Comparison of ENCODE assay signal across 12 cellular contexts in the genomic region with DNA sequence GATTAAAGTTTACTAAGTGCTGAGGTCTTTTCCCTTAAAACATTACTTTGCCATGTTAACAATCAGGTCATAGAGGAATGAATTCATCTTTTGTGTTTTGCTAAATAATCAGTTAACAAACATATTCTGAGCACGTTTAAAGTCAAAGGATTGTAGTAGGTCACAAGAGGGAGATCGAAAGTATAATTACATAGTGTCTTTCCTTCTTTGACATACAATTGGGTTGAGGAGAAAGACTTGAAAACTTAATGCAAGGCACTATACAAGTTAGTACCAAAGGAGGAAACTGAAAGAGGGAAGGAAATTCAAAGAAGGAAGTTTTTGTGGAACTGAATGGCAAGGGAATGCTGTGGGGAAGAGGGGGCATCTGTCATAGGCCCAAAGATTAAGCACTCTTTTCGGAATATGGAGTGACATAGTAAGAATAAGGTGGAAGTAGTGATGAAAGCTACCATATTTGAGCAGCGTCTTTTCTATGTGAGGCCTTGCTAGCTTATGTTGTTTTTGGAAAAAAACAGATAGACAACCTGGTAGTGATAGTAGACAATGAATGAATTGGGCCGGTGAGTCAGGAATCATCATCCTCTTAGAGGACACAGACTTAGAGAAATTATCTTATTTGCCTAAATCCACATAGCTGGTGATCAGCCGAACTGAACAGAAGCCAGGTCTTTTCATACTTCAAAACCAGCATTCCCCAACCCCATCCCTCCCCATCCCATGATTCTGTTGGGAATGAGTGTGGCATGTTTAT. TPM values are rescaled to one million over a fixed set of nuclear protein-coding genes. Genes with fewer than 3 reads are reported as not detected.
DNase-seq lines count a peak whose midpoint lies in the region; ATAC-seq and TF ChIP-seq lines count a peak whose summit lies in the region.
"Had no signal": no experiment of that assay in that cellular context is flagged by ENCODE, and none has a peak within 500 bp of the region (broad histone marks: within the 10 kb centered on the region; RNA-seq: fewer than 3 reads in every experiment).

No MANE protein-coding gene starts in this region.

- H3K9me2 ChIP-seq in MM.1S (replicated peaks; ENCODE audit: insufficient read depth, low read length): no peaks in the 10 kb centered on the region

- no peaks in the 10 kb centered on the region for H3K36me3 ChIP-seq in CD4-positive, CD25-positive, alpha-beta regulatory T cell (ENCODE audit: control insufficient read depth, insufficient read depth, low read length)
- H3K36me3 ChIP-seq in MM.1S (replicated peaks; ENCODE audit: insufficient read depth, low read length) (no peaks in the 10 kb centered on the region; the same call in 1 of the 2 replicates), osteoblast (ENCODE audit: insufficient read depth, low read length) (no peaks in the 10 kb centered on the region)

- peak overlapping the region; percentile 60; the same call in 1 of the 2 replicates for H3K9ac ChIP-seq in MM.1S (ENCODE audit: low read length)

- ATAC-seq in CD4-positive, CD25-positive, alpha-beta regulatory T cell (ENCODE audit: low read depth in 2 of 2): no peak

- no peaks in the 10 kb centered on the region for H3K27me3 Mint-ChIP-seq in CD4-positive, CD25-positive, alpha-beta regulatory T cell

- no peaks in the 10 kb centered on the region for H3K9me3 Mint-ChIP-seq in CD4-positive, CD25-positive, alpha-beta regulatory T cell
- H3K9me3 Mint-ChIP-seq: nephron had no signal

- peaks cover 74% of the 10 kb centered on the region for H3F3A ChIP-seq in MM.1S (ENCODE audit: insufficient read depth, low read length)

- peak overlapping the region; percentile 45 to 85 (median 72) for H3K4me3 Mint-ChIP-seq in CD4-positive, CD25-positive, alpha-beta regulatory T cell
- H3K4me3 Mint-ChIP-seq: nephron had no signal

- H3K27ac Mint-ChIP-seq in CD4-positive, CD25-positive, alpha-beta regulatory T cell: peak overlapping the region; percentile 70 to 99 (median 88)
- H3K27ac Mint-ChIP-seq: nephron had no signal

- H3K9me3 ChIP-seq in CD4-positive, CD25-positive, alpha-beta regulatory T cell (ENCODE audit: control insufficient read depth in 2 of 2, low read length in 2 of 2): no peaks in the 10 kb centered on the region
- no peaks in the 10 kb centered on the region for H3K9me3 ChIP-seq in MM.1S (replicated peaks; ENCODE audit: insufficient read depth, low read length)
- H3K9me3 ChIP-seq in osteoblast (ENCODE audit: low read depth, low read length): no peaks in the 10 kb centered on the region

- H3K79me2 ChIP-seq in MM.1S (ENCODE audit: low read length) (peaks cover 99% of the 10 kb centered on the region), osteoblast (ENCODE audit: insufficient read depth, low read length) (peaks cover 99% of the 10 kb centered on the region)

- no peak for TF ChIP-seq CTCF in MM.1S (IDR thresholded peaks at IDR 0.05; ENCODE audit: low read length)
- no peak for TF ChIP-seq CTCF in osteoblast (IDR thresholded peaks at IDR 0.05; ENCODE audit: extremely low read depth, low read depth, low read length)
- TF ChIP-seq CTCF in foreskin fibroblast (IDR thresholded peaks at IDR 0.05; ENCODE audit: low read depth, low read length): no peak

- H3K27me3 ChIP-seq in CD4-positive, CD25-positive, alpha-beta regulatory T cell (ENCODE audit: control insufficient read depth, insufficient read depth, low read length): no peaks in the 10 kb centered on the region
- no peaks in the 10 kb centered on the region for H3K27me3 ChIP-seq in MM.1S (replicated peaks; ENCODE audit: insufficient read depth, low read length)
- H3K27me3 ChIP-seq in osteoblast (ENCODE audit: insufficient read depth, low read length): no peaks in the 10 kb centered on the region

- H3K36me3 Mint-ChIP-seq in CD4-positive, CD25-positive, alpha-beta regulatory T cell: peaks cover 3% of the 10 kb centered on the region

- H3K4me3 ChIP-seq in CD4-positive, CD25-positive, alpha-beta regulatory T cell (ENCODE audit: low read depth, low read length): peak overlapping the region; percentile 100
- H3K4me3 ChIP-seq in MM.1S (ENCODE audit: low read length) (peak overlapping the region; percentile 43), osteoblast (ENCODE audit: insufficient read depth, low read length) (no peak overlapping the region), foreskin fibroblast (ENCODE audit: low read depth in 1 of 2, low read length in 2 of 2) (no peak overlapping the region)

- no peak for DNase-seq in CD4-positive, CD25-positive, alpha-beta regulatory T cell
- peak; percentile 30 for DNase-seq in MM.1S
- DNase-seq in osteoblast (ENCODE audit: insufficient read length, low spot score, missing footprints): no peak
- DNase-seq in activated gamma-delta T cell treated with Interleukin-2 at 50 U/mL for 16 hours: no peak
- DNase-seq in cortex of kidney (lab: John Stamatoyannopoulos, UW): no peak
- no peak for DNase-seq in caudate nucleus (lab: John Stamatoyannopoulos, UW)
- DNase-seq in foreskin fibroblast: no peak
- DNase-seq: DMS53; hypothalamus; stimulated activated CD4-positive, alpha-beta T cell treated with anti-CD3 and anti-CD28 coated beads, Interleukin-4, amount 100 ng/mL, for 1 hour had no signal

- H4K20me1 ChIP-seq in MM.1S (ENCODE audit: insufficient read depth, low read length): peaks cover 8% of the 10 kb centered on the region
- H4K20me1 ChIP-seq in osteoblast (ENCODE audit: insufficient read depth, low read length): peaks cover 62% of the 10 kb centered on the region

- no peak overlapping the region for H2AFZ ChIP-seq in MM.1S (ENCODE audit: low read length)
- no peak overlapping the region for H2AFZ ChIP-seq in osteoblast (ENCODE audit: low read length)

- H3K4me2 ChIP-seq in MM.1S (ENCODE audit: low read depth, low read length) (peak overlapping the region; percentile 91), osteoblast (ENCODE audit: insufficient read depth, low read length) (peak overlapping the region; percentile 1)

- H3K4me1 ChIP-seq in CD4-positive, CD25-positive, alpha-beta regulatory T cell (ENCODE audit: control insufficient read depth, insufficient read depth, low read length, poor library complexity, severe bottlenecking): peaks cover 99% of the 10 kb centered on the region
- peaks cover 51% of the 10 kb centered on the region for H3K4me1 ChIP-seq in MM.1S (ENCODE audit: low read length)
- peaks cover 47% of the 10 kb centered on the region for H3K4me1 ChIP-seq in osteoblast (ENCODE audit: insufficient read depth, low read length)

- peak overlapping the region; percentile 74 for H3K27ac ChIP-seq in CD4-positive, CD25-positive, alpha-beta regulatory T cell (ENCODE audit: insufficient read depth, low read length, poor library complexity, severe bottlenecking)
- H3K27ac ChIP-seq in MM.1S (ENCODE audit: low read length): peak overlapping the region; percentile 92; the same call in 1 of the 2 replicates
- H3K27ac ChIP-seq in cingulate gyrus (ENCODE audit: low read depth, low read length): peak overlapping the region; percentile 23
- H3K27ac ChIP-seq in osteoblast (ENCODE audit: low read depth, low read length): peak overlapping the region; percentile 9
- no peak overlapping the region for H3K27ac ChIP-seq in caudate nucleus (ENCODE audit: low read depth, low read length)

- H3K4me1 Mint-ChIP-seq in CD4-positive, CD25-positive, alpha-beta regulatory T cell: peaks cover 59 to 83% (median 70%) of the 10 kb centered on the region in 4 donors

RNA-seq across cellular contexts. Expression of a gene that starts 10.1 kb away (rescaled TPM):
- 726 TPM for total RNA-seq in CD4-positive, CD25-positive, alpha-beta regulatory T cell
- 100 to 1,000 TPM; 221 to 262 (median 237) TPM for polyA plus RNA-seq in CD4-positive, CD25-positive, alpha-beta regulatory T cell
- total RNA-seq in osteoblast: 483 and 545 TPM in 2 replicates

Comparison
In these comparisons a context has a peak if more than half of its experiments do, and no peak if none do; other contexts are left out.
1. H3K4me3 ChIP-seq: peak in CD4-positive, CD25-positive, alpha-beta regulatory T cell (single experiment) and MM.1S (single experiment); none in osteoblast (single experiment) and foreskin fibroblast (0 of 2).